ENCODE assay signal across 8 cellular contexts in genomic region chr3:151156618-151157216, GRCh38. TPM values are rescaled to one million over a fixed set of nuclear protein-coding genes. Genes with fewer than 3 reads are reported as not detected.
A peak's percentile ranks its signal among the peaks of the same experiment; 100 is the strongest.
DNase-seq lines count a peak whose midpoint lies in the region; ATAC-seq and TF ChIP-seq lines count a peak whose summit lies in the region.

No MANE protein-coding gene starts in this region.

- H3K9me3 Mint-ChIP-seq in CD4-positive, alpha-beta memory T cell: no peaks in the 10 kb centered on the region
- no peaks in the 10 kb centered on the region for H3K9me3 Mint-ChIP-seq in WTC11
- H3K9me3 Mint-ChIP-seq in stimulated activated naive B cell treated with anti-CD40 and anti-IgM and Interleukin-4, amounts not matched to agents 10 μg/mL and 1 μg/mL and 100 μg/mL, for 72 hours: no peaks in the 10 kb centered on the region

- DNase-seq in CD4-positive, alpha-beta memory T cell: peak; percentile 42 to 49 (median 45)
- DNase-seq in NCI-H2196 (lab: John Stamatoyannopoulos, UW; ENCODE audit: unreplicated experiment) (peak; percentile 84), WTC11 (ENCODE audit: low spot score) (peak; percentile 25), right atrium auricular region (ENCODE audit: low spot score) (no peak), GM19238 (ENCODE audit: insufficient read length, low spot score) (no peak)
- DNase-seq in stimulated activated naive B cell treated with anti-CD40 and anti-IgM and Interleukin-4, amounts not matched to agents 10 μg/mL and 1 μg/mL and 100 μg/mL, for 72 hours: no peak

- ATAC-seq in GM18511 (IDR thresholded peaks at IDR 0.05; ENCODE audit: unreplicated experiment): peak; percentile 89
- peak; percentile 49 for ATAC-seq in HG03025 (IDR thresholded peaks at IDR 0.05; ENCODE audit: low FRiP score, unreplicated experiment)
- peak; percentile 91 for ATAC-seq in WTC11
- ATAC-seq in stimulated activated naive B cell treated with anti-CD40 and anti-IgM and Interleukin-4, amounts not matched to agents 10 μg/mL and 1 μg/mL and 100 μg/mL, for 72 hours (replicated peaks): peak; percentile 91 to 94

- intact Hi-C loops in CD4-positive, alpha-beta memory T cell (cut with micrococcal nuclease): loop anchor here (1.0 to 2.0 kb wide), 2 partner anchors 127 to 682 kb away; no protein-coding TSS in a partner anchor

- no peaks in the 10 kb centered on the region for H3K27me3 ChIP-seq in CD4-positive, alpha-beta memory T cell (ENCODE audit: insufficient read depth, low read length)
- no peaks in the 10 kb centered on the region for H3K27me3 ChIP-seq in right atrium auricular region

- H3K27me3 Mint-ChIP-seq in CD4-positive, alpha-beta memory T cell: peaks cover 8% of the 10 kb centered on the region in 2 donors
- no peaks in the 10 kb centered on the region for H3K27me3 Mint-ChIP-seq in WTC11 (ENCODE audit: low read depth)
- no peaks in the 10 kb centered on the region for H3K27me3 Mint-ChIP-seq in stimulated activated naive B cell treated with anti-CD40 and anti-IgM and Interleukin-4, amounts not matched to agents 10 μg/mL and 1 μg/mL and 100 μg/mL, for 72 hours

- H3K9me3 ChIP-seq in CD4-positive, alpha-beta memory T cell (ENCODE audit: control insufficient read depth in 1 of 2, low read length in 2 of 2): no peaks in the 10 kb centered on the region
- H3K9me3 ChIP-seq in right atrium auricular region: no peaks in the 10 kb centered on the region

- CTCF ChIA-PET in CD4-positive, alpha-beta memory T cell (lab: Charles Lee; ENCODE audit: partially characterized antibody): interaction anchor here (0.9 to 5.4 kb wide), 11 partner anchors 12 to 435 kb away, joined by 3 to 59 read pairs (median 5); no protein-coding TSS in a partner anchor
- CTCF ChIA-PET in WTC11 (lab: Charles Lee): interaction anchor here (0.6 to 2.0 kb wide), 29 partner anchors 10 to 377 kb away, joined by 3 to 14 read pairs (median 4); no protein-coding TSS in a partner anchor

- TF ChIP-seq CTCF in WTC11 (IDR thresholded peaks at IDR 0.05) (peak; percentile 16; the same call in 1 of the 2 replicates), right atrium auricular region (IDR thresholded peaks at IDR 0.05) (peak; percentile 30 to 58)

- H3K4me3 Mint-ChIP-seq in CD4-positive, alpha-beta memory T cell: no peak overlapping the region
- no peak overlapping the region for H3K4me3 Mint-ChIP-seq in WTC11
- no peak overlapping the region for H3K4me3 Mint-ChIP-seq in stimulated activated naive B cell treated with anti-CD40 and anti-IgM and Interleukin-4, amounts not matched to agents 10 μg/mL and 1 μg/mL and 100 μg/mL, for 72 hours

- no peak overlapping the region for H3K27ac ChIP-seq in CD4-positive, alpha-beta memory T cell (ENCODE audit: low read depth, low read length)
- no peak overlapping the region for H3K27ac ChIP-seq in right atrium auricular region

- H3K36me3 ChIP-seq in CD4-positive, alpha-beta memory T cell (ENCODE audit: insufficient read depth, low read length): no peaks in the 10 kb centered on the region
- no peaks in the 10 kb centered on the region for H3K36me3 ChIP-seq in right atrium auricular region

- H3K4me1 ChIP-seq in CD4-positive, alpha-beta memory T cell (ENCODE audit: insufficient read depth, low read length): no peaks in the 10 kb centered on the region
- no peaks in the 10 kb centered on the region for H3K4me1 ChIP-seq in right atrium auricular region

- POLR2A ChIA-PET in CD4-positive, alpha-beta memory T cell (lab: Charles Lee; ENCODE audit: partially characterized antibody): interaction anchor here (0.7 to 1.1 kb wide), 3 partner anchors 44 to 128 kb away, joined by 3 to 4 read pairs (median 3); partner anchors contain the start of gene P2RY14
- POLR2A ChIA-PET in WTC11 (lab: Charles Lee): no interaction called here

- H3K36me3 Mint-ChIP-seq in CD4-positive, alpha-beta memory T cell: no peaks in the 10 kb centered on the region
- H3K36me3 Mint-ChIP-seq in WTC11: peaks cover 10% of the 10 kb centered on the region
- no peaks in the 10 kb centered on the region for H3K36me3 Mint-ChIP-seq in stimulated activated naive B cell treated with anti-CD40 and anti-IgM and Interleukin-4, amounts not matched to agents 10 μg/mL and 1 μg/mL and 100 μg/mL, for 72 hours

- no peak overlapping the region for H3K27ac Mint-ChIP-seq in CD4-positive, alpha-beta memory T cell
- no peak overlapping the region for H3K27ac Mint-ChIP-seq in WTC11
- no peak overlapping the region for H3K27ac Mint-ChIP-seq in stimulated activated naive B cell treated with anti-CD40 and anti-IgM and Interleukin-4, amounts not matched to agents 10 μg/mL and 1 μg/mL and 100 μg/mL, for 72 hours

- no peak overlapping the region for H3K4me3 ChIP-seq in CD4-positive, alpha-beta memory T cell (ENCODE audit: low read length in 2 of 2)
- H3K4me3 ChIP-seq in right atrium auricular region: no peak overlapping the region

- H3K4me1 Mint-ChIP-seq in CD4-positive, alpha-beta memory T cell: peaks cover 0 to 2% (median 0%) of the 10 kb centered on the region in 4 donors
- peaks cover 15% of the 10 kb centered on the region for H3K4me1 Mint-ChIP-seq in WTC11
- H3K4me1 Mint-ChIP-seq in stimulated activated naive B cell treated with anti-CD40 and anti-IgM and Interleukin-4, amounts not matched to agents 10 μg/mL and 1 μg/mL and 100 μg/mL, for 72 hours: no peaks in the 10 kb centered on the region

TF ChIP-seq in WTC11, 78 proteins besides CTCF, POLR2A, EP300 and RAD21:
- TF ChIP-seq ATF3 (CRISPR knock-in tag; conservative IDR thresholded peaks at IDR 0.05): no peak
- TF ChIP-seq TCF7 (CRISPR knock-in tag; IDR thresholded peaks at IDR 0.05; ENCODE audit: low read depth): no peak

RNA-seq across cellular contexts. Expression of gene GPR171, which starts 46.3 kb away (rescaled TPM):
- total RNA-seq in CD4-positive, alpha-beta memory T cell: 100 to 1,000 TPM; 116 to 129 TPM
- polyA plus RNA-seq in CD4-positive, alpha-beta memory T cell: 100 to 1,000 TPM; 123 to 156 TPM
- total RNA-seq in WTC11 (2021) (0.17 to 0.32 TPM in 2 of 3 replicates, not detected in the other), right atrium auricular region (under 1 TPM; 0.37 to 0.39 TPM)

Comparison
In these comparisons a context has a peak if more than half of its experiments do, and no peak if none do; other contexts are left out.
1. DNase-seq: peak in CD4-positive, alpha-beta memory T cell (5 of 5), NCI-H2196 (single experiment) and WTC11 (single experiment); none in right atrium auricular region (single experiment), stimulated activated naive B cell treated with anti-CD40 and anti-IgM and Interleukin-4, amounts not matched to agents 10 μg/mL and 1 μg/mL and 100 μg/mL, for 72 hours (single experiment) and GM19238 (single experiment).
2. RNA of gene GPR171, which starts 46.3 kb away (total RNA-seq): 116 to 129 TPM in CD4-positive, alpha-beta memory T cell; 0.37 to 0.39 TPM in right atrium auricular region and 0.17 to 0.32 TPM in WTC11; every median in the first group is over 10 times any median in the second.
3. Peak in every context shown above with its lines, with median percentiles within 50 percentile points of each other: ATAC-seq.